12 cellular contexts compared by ENCODE assay signal in genomic region chr11:75996523-75997272, GRCh38.
"Had no signal": no experiment of that assay in that cellular context is flagged by ENCODE, and none has a peak within 500 bp of the region (broad histone marks: within the 10 kb centered on the region; RNA-seq: fewer than 3 reads in every experiment).

No MANE protein-coding gene starts in this region.

- H3K9me3 ChIP-seq: left lung, prostate gland had no signal

- H3K4me1 Mint-ChIP-seq: activated naive CD4-positive, alpha-beta T cell treated with anti-CD3 and anti-CD28 coated beads, Interleukin-2, amount 10 ng/mL, durations not matched to agents 7 days and 5 days had no signal

- H3K4me3 Mint-ChIP-seq: activated naive CD4-positive, alpha-beta T cell treated with anti-CD3 and anti-CD28 coated beads, Interleukin-2, amount 10 ng/mL, durations not matched to agents 7 days and 5 days had no signal

- H3K4me1 ChIP-seq: left lung, prostate gland had no signal

- H3K4me3 ChIP-seq: left lung, prostate gland had no signal

- H3K36me3 ChIP-seq: left lung, prostate gland had no signal

- DNase-seq: activated CD4-positive, alpha-beta T cell treated with anti-CD3 and anti-CD28 coated beads, Interleukin-2, amount 50 U/mL, for 48 hours; activated naive CD4-positive, alpha-beta T cell treated with anti-CD3 and anti-CD28 coated beads, Interleukin-2, amount 10 ng/mL, durations not matched to agents 7 days and 5 days; hippocampal formation; left lung; right cardiac atrium; T-helper 1 cell had no signal

- H3K27ac ChIP-seq: left lung, prostate gland had no signal

- FAIRE-seq: endometrium, keratinocyte, urothelium cell line had no signal

- ATAC-seq: esophagus mucosa, left lung, right cardiac atrium had no signal

- H3K27me3 Mint-ChIP-seq: activated naive CD4-positive, alpha-beta T cell treated with anti-CD3 and anti-CD28 coated beads, Interleukin-2, amount 10 ng/mL, durations not matched to agents 7 days and 5 days had no signal

- H3K27ac Mint-ChIP-seq: activated naive CD4-positive, alpha-beta T cell treated with anti-CD3 and anti-CD28 coated beads, Interleukin-2, amount 10 ng/mL, durations not matched to agents 7 days and 5 days; activated T-helper 2 cell treated with anti-CD3 and anti-CD28 coated beads, Interferon-gamma antibody, Interleukin-2, Interleukin-4, amounts not matched to agents 10 μg/mL and 5 μg/mL and 100 μg/mL, durations not matched to agents 14 hours and 24 hours and 36 hours had no signal

- H3K27me3 ChIP-seq: left lung had no signal
